ENCODE assay signal across 28 cellular contexts in the genomic region with DNA sequence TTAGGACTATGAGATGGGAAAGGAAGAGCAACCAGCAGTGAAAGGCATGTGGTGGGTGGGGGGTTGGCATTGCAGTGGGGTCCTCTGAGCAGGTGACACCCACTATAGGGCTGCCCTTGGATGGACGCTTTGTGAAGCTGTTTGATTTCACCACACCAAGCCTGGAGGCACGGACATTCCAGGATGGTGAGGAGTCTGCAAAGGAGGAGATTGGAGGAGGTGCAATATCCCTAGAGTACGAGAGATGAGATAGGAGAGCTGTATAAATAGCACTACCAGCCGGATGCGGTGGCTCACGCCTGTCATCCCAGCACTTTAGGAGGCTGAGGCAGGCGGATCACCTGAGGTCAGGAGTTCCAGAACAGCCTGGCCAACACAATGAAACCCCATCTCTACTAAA. TPM values are rescaled to one million over a fixed set of nuclear protein-coding genes. Genes with fewer than 3 reads are reported as not detected.
DNase-seq lines count a peak whose midpoint lies in the region; ATAC-seq, FAIRE-seq and TF ChIP-seq lines count a peak whose summit lies in the region.
"Had no signal": no experiment of that assay in that cellular context is flagged by ENCODE, and none has a peak within 500 bp of the region (broad histone marks: within the 10 kb centered on the region; RNA-seq: fewer than 3 reads in every experiment).

No MANE protein-coding gene starts in this region.

- H3K27ac ChIP-seq in A549 (no peak overlapping the region), RWPE2 (ENCODE audit: poor library complexity, severe bottlenecking) (no peak overlapping the region), osteoblast (ENCODE audit: low read depth, low read length) (no peak overlapping the region)
- no peak overlapping the region for H3K27ac ChIP-seq in CD4-positive, alpha-beta T cell (ENCODE audit: low read depth, low read length)
- H3K27ac ChIP-seq: BLaER1 treated with 17β-estradiol and CSF1 and Interleukin-3, amounts not matched to agents 10 nM and 100 nM; HL-60 had no signal

- no peaks in the 10 kb centered on the region for H3K4me1 ChIP-seq in A549
- no peaks in the 10 kb centered on the region for H3K4me1 ChIP-seq in RWPE2 (ENCODE audit: insufficient read depth, poor library complexity, severe bottlenecking)
- no peaks in the 10 kb centered on the region for H3K4me1 ChIP-seq in osteoblast (ENCODE audit: insufficient read depth, low read length)
- H3K4me1 ChIP-seq: Caco-2 had no signal

- POLR2A ChIA-PET in A549 (lab: Yijun Ruan, JAX), result no interaction called here
- POLR2A ChIA-PET in CD4-positive, alpha-beta T cell (lab: Charles Lee), result no interaction called here

- H3K27me3 Mint-ChIP-seq in HFFc6 (ENCODE audit: insufficient read depth), result peaks cover 4% of the 10 kb centered on the region
- peaks cover 13% of the 10 kb centered on the region for H3K27me3 Mint-ChIP-seq in CD4-positive, alpha-beta T cell

- H3K9me3 Mint-ChIP-seq in HFFc6, result no peaks in the 10 kb centered on the region
- no peaks in the 10 kb centered on the region for H3K9me3 Mint-ChIP-seq in CD4-positive, alpha-beta T cell

- no peak for TF ChIP-seq RAD21 in A549 (conservative IDR thresholded peaks at IDR 0.05 in 1 of 2, IDR thresholded peaks at IDR 0.05 in 1 of 2)

- no peak overlapping the region for H3K4me3 ChIP-seq in A549
- H3K4me3 ChIP-seq in RWPE2 (ENCODE audit: severe bottlenecking), result no peak overlapping the region
- no peak overlapping the region for H3K4me3 ChIP-seq in osteoblast (ENCODE audit: insufficient read depth, low read length)
- H3K4me3 ChIP-seq: BLaER1 treated with 17β-estradiol and CSF1 and Interleukin-3, amounts not matched to agents 10 nM and 100 nM had no signal

- no peak for TF ChIP-seq POLR2A in A549 (IDR thresholded peaks at IDR 0.05; ENCODE audit: low read length)

- peak in 1 of 2 experiments; percentile 54 for DNase-seq in A549 (ENCODE audit: low read depth in 1 of 2, low spot score in 1 of 2)
- peak; percentile 63 for DNase-seq in HFFc6
- peak; percentile 21 for DNase-seq in RWPE2 (ENCODE audit: low spot score)
- DNase-seq in osteoblast (ENCODE audit: insufficient read length, low spot score, missing footprints), result peak; percentile 44
- no peak for DNase-seq in COLO829 (ENCODE audit: low spot score)
- no peak for DNase-seq in stimulated activated naive CD4-positive, alpha-beta T cell (lab: John Stamatoyannopoulos, UW)
- no peak for DNase-seq in CD4-positive, alpha-beta T cell
- DNase-seq: 8988T; Caco-2; CD4-positive, alpha-beta memory T cell; GOT3; HCEC 1CT; Karpas-422; NCI-H1092 treated with DMSO at 0.1 percent for 48 hours; NCI-H1436; NCI-H187; NCI-H2081 treated with DMSO at 0.1 percent for 48 hours; NCI-H446; NCI-H526 treated with DMSO at 0.1 percent for 48 hours; SIG-M5; SK-N-SH had no signal

- H3K36me3 Mint-ChIP-seq in HFFc6 (ENCODE audit: low read depth), result peaks cover 6% of the 10 kb centered on the region
- no peaks in the 10 kb centered on the region for H3K36me3 Mint-ChIP-seq in CD4-positive, alpha-beta T cell (ENCODE audit: low read depth)
- H3K36me3 Mint-ChIP-seq: CD4-positive, alpha-beta memory T cell had no signal

- 6% methylated on average over 7 of the region's 7 CpGs for WGBS in A549 (ENCODE audit: missing lambda C conversion rate)

- CTCF ChIA-PET in A549 (lab: Yijun Ruan, JAX), result no interaction called here
- CTCF ChIA-PET in CD4-positive, alpha-beta T cell (lab: Charles Lee), result no interaction called here

- FAIRE-seq in A549 (lab: Jason Lieb, UNC), result no peak
- FAIRE-seq: HepG2 had no signal

- H3K4me2 ChIP-seq in A549 (no peak overlapping the region), osteoblast (ENCODE audit: insufficient read depth, low read length) (no peak overlapping the region)
- H3K4me2 ChIP-seq: BLaER1 treated with 17β-estradiol and CSF1 and Interleukin-3, amounts not matched to agents 10 nM and 100 nM; SK-N-SH had no signal

- TF ChIP-seq EP300 in A549 (IDR thresholded peaks at IDR 0.05), result no peak

- H3K27me3 ChIP-seq in RWPE2 (ENCODE audit: insufficient read depth, poor library complexity, severe bottlenecking), result no peaks in the 10 kb centered on the region
- H3K27me3 ChIP-seq in osteoblast (ENCODE audit: insufficient read depth, low read length), result no peaks in the 10 kb centered on the region
- H3K27me3 ChIP-seq in CD4-positive, alpha-beta T cell (ENCODE audit: control insufficient read depth, insufficient read depth, low read length), result no peaks in the 10 kb centered on the region
- H3K27me3 ChIP-seq: BLaER1 treated with 17β-estradiol and CSF1 and Interleukin-3, amounts not matched to agents 10 nM and 100 nM had no signal

- no peaks in the 10 kb centered on the region for H3K9me3 ChIP-seq in A549
- H3K9me3 ChIP-seq in RWPE2 (ENCODE audit: severe bottlenecking), result peaks cover 20% of the 10 kb centered on the region
- no peaks in the 10 kb centered on the region for H3K9me3 ChIP-seq in osteoblast (ENCODE audit: low read depth, low read length)
- H3K9me3 ChIP-seq in CD4-positive, alpha-beta T cell (ENCODE audit: control insufficient read depth, low read length), result no peaks in the 10 kb centered on the region
- H3K9me3 ChIP-seq: SK-N-SH had no signal

- ATAC-seq in A549 (peak; percentile 83 to 84; a peak in 4 of 6 replicates), RWPE2 (ENCODE audit: low read depth) (peak; percentile 62), GM18511 (IDR thresholded peaks at IDR 0.05; ENCODE audit: unreplicated experiment) (no peak)
- no peak for ATAC-seq in CD4-positive, alpha-beta T cell (ENCODE audit: poor library complexity)
- ATAC-seq: HepG2 had no signal

- H4K20me1 ChIP-seq in osteoblast (ENCODE audit: insufficient read depth, low read length), result no peaks in the 10 kb centered on the region
- H4K20me1 ChIP-seq: BLaER1 treated with 17β-estradiol and CSF1 and Interleukin-3, amounts not matched to agents 10 nM and 100 nM had no signal

- no peaks in the 10 kb centered on the region for H3K79me2 ChIP-seq in osteoblast (ENCODE audit: insufficient read depth, low read length)

- H3K27ac Mint-ChIP-seq in HFFc6, result no peak overlapping the region
- H3K27ac Mint-ChIP-seq in CD4-positive, alpha-beta T cell, result no peak overlapping the region
- H3K27ac Mint-ChIP-seq: CD4-positive, alpha-beta memory T cell; T-helper 1 cell treated with Interleukin-12 subunit alpha and Interleukin-12 subunit beta and Interleukin-4 antibody, amounts not matched to agents 30 μg/mL and 1 μg/mL, for 36 hours had no signal

- H3K36me3 ChIP-seq in RWPE2 (ENCODE audit: low read depth), result no peaks in the 10 kb centered on the region
- no peaks in the 10 kb centered on the region for H3K36me3 ChIP-seq in osteoblast (ENCODE audit: insufficient read depth, low read length)
- H3K36me3 ChIP-seq: BLaER1 treated with 17β-estradiol and CSF1 and Interleukin-3, amounts not matched to agents 10 nM and 100 nM had no signal

- no peak overlapping the region for H2AFZ ChIP-seq in osteoblast (ENCODE audit: low read length)

- TF ChIP-seq CTCF in A549 (IDR thresholded peaks at IDR 0.05) (no peak), HFFc6 (IDR thresholded peaks at IDR 0.05) (no peak), RWPE2 (IDR thresholded peaks at IDR 0.05; ENCODE audit: poor library complexity, severe bottlenecking) (no peak), osteoblast (IDR thresholded peaks at IDR 0.05; ENCODE audit: extremely low read depth, low read depth, low read length) (no peak)
- TF ChIP-seq CTCF in CD4-positive, alpha-beta T cell (IDR thresholded peaks at IDR 0.05), result no peak

- H3K4me3 Mint-ChIP-seq in HFFc6, result no peak overlapping the region
- no peak overlapping the region for H3K4me3 Mint-ChIP-seq in CD4-positive, alpha-beta T cell
- H3K4me3 Mint-ChIP-seq: CD4-positive, alpha-beta memory T cell; T-helper 1 cell treated with Interleukin-12 subunit alpha and Interleukin-12 subunit beta and Interleukin-4 antibody, amounts not matched to agents 30 μg/mL and 1 μg/mL, for 36 hours had no signal

- intact Hi-C loops in CD4-positive, alpha-beta T cell (cut with DNase I, micrococcal nuclease), result no loop called here

- H3K4me1 Mint-ChIP-seq in HFFc6 (ENCODE audit: low read depth), result peaks cover 13% of the 10 kb centered on the region
- H3K4me1 Mint-ChIP-seq in CD4-positive, alpha-beta T cell (ENCODE audit: low read depth), result no peaks in the 10 kb centered on the region
- H3K4me1 Mint-ChIP-seq: CD4-positive, alpha-beta memory T cell had no signal

TF ChIP-seq in A549, 52 proteins besides CTCF, POLR2A, EP300 and RAD21:
- TF ChIP-seq CEBPB (IDR thresholded peaks at IDR 0.05) (peak in 1 of 2 experiments; percentile 52; a peak in 2 of 4 replicates), JUNB (IDR thresholded peaks at IDR 0.05) (no peak)
- TF ChIP-seq, protein P1, sequence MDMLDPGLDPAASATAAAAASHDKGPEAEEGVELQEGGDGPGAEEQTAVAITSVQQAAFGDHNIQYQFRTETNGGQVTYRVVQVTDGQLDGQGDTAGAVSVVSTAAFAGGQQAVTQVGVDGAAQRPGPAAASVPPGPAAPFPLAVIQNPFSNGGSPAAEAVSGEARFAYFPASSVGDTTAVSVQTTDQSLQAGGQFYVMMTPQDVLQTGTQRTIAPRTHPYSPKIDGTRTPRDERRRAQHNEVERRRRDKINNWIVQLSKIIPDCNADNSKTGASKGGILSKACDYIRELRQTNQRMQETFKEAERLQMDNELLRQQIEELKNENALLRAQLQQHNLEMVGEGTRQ (IDR thresholded peaks at IDR 0.05), result no peak

RNA-seq across cellular contexts. Expression of gene SHOX, which starts 42.3 kb away (rescaled TPM):
- polyA plus RNA-seq in A549 (2011; rRNA removed) (not detected in 2 replicates), A549 (2017; fragmentation: RNase III; extraction: RNeasy Plus Mini Kit Qiagen cat#74134 plus additional on column Dnase treatment) (not detected in 3 replicates)
- polyA plus RNA-seq in A549 (2012; cell fraction: cytosol; rRNA removed), result not detected in 2 replicates
- 0.04 TPM in 1 of 2 replicates, not detected in the other for polyA plus RNA-seq in A549 (2012; cell fraction: nucleus; rRNA removed)
- not detected in 2 replicates for polyA minus RNA-seq in A549 (2011; rRNA and poly(A)+ RNA removed)
- 10 to 100 TPM; 27.1 to 41.8 (median 28.6) TPM for total RNA-seq in HFFc6 (2021; fragmentation: NEBNext Ultra II Directional; extraction: Animal tissue kit (Norgen Biotek cat#: 25700))
- total RNA-seq in osteoblast, result 11.8 and 13.4 TPM in 2 replicates
- total RNA-seq in CD4-positive, alpha-beta T cell, result not detected
- total RNA-seq: Caco-2; CD4-positive, alpha-beta memory T cell; G401; HepG2 had no signal
- polyA plus RNA-seq: AG04450; CD4-positive, alpha-beta memory T cell; HepG2; SK-N-SH had no signal

Comparison
In these comparisons a context has a peak if more than half of its experiments do, and no peak if none do; other contexts are left out.
1. ATAC-seq: peak in A549 (2 of 2) and RWPE2 (single experiment); none in GM18511 (single experiment) and CD4-positive, alpha-beta T cell (single experiment).
2. DNase-seq: peak in HFFc6 (single experiment), RWPE2 (single experiment) and osteoblast (single experiment); none in COLO829 (single experiment), stimulated activated naive CD4-positive, alpha-beta T cell (0 of 6) and CD4-positive, alpha-beta T cell (0 of 10).
3. RNA of gene SHOX, which starts 42.3 kb away (total RNA-seq): 27.1 to 41.8 TPM in HFFc6 and 11.8 to 13.4 TPM in osteoblast; not detected in CD4-positive, alpha-beta T cell; every median in the first group is over 10 times any median in the second.